In genomic region chr10:126175586-126176258, GRCh38 we compare ENCODE assay signal across 1 cellular context.
TF ChIP-seq lines count a peak whose summit lies in the region.

No MANE protein-coding gene starts in this region.

TF ChIP-seq in IMR-90, 13 proteins besides CTCF, POLR2A, EP300 and RAD21 (continued from another document):
- no peak for TF ChIP-seq ELK1 (IDR thresholded peaks at IDR 0.05; ENCODE audit: borderline replicate concordance, low read depth, low read length)
